Comparison of ENCODE assay signal across 8 cellular contexts in the genomic region with DNA sequence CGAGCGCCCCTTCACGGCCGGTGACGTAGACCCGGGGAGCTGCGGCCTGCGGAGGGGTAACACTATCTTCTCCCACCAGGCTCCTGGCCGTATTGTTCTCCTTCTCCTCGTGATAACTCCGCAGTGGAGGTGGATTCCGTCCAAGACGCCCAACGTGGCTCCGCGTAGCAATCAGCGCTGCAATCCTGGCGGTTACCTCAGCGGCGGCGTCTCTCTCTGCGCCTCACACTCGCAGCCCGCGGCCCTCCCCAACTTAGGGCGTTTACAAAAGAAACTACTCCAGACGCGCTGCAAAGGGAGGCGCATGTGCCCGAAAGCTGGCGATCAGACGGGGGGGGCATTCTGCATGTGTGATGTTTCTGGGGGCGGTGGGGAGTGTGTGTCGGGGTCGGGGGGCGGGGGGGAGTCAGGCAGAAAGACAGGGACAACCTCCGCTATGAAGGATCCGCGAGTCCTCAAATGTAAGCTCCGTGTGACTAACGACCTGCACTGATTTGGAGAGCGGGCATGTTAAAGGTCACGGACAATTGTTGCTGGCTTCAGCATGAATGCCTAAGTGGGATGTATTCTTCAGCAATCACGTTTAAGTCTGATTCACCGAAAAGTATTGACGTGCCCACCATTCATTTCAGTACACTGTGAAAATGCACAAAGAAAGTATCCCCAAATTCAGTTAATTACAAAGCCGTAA. TPM values are rescaled to one million over a fixed set of nuclear protein-coding genes. Genes with fewer than 3 reads are reported as not detected.
A peak's percentile ranks its signal among the peaks of the same experiment; 100 is the strongest.
DNase-seq lines count a peak whose midpoint lies in the region; ATAC-seq and TF ChIP-seq lines count a peak whose summit lies in the region.

No MANE protein-coding gene starts in this region.

- H3K27ac ChIP-seq in AG04450 (ENCODE audit: low read depth, low read length) (peak overlapping the region; percentile 39), HUES48 (ENCODE audit: low read depth, low read length) (peak overlapping the region; percentile 90), colonic mucosa (peak overlapping the region; percentile 74), lower lobe of right lung (peak overlapping the region; percentile 84)

- ATAC-seq in T-cell (replicated peaks in 1 of 4) (no peak), lower lobe of right lung (peak; percentile 13 to 26), HG03280 (IDR thresholded peaks at IDR 0.05; ENCODE audit: unreplicated experiment) (no peak)
- ATAC-seq in stimulated activated naive CD8-positive, alpha-beta T cell treated with anti-CD3 and anti-CD28 coated beads, Interleukin-15, amount 100 ng/mL, for 72 hours: no peak

- H3K9me3 ChIP-seq in AG04450 (ENCODE audit: control insufficient read depth, insufficient read depth, low read length) (no peaks in the 10 kb centered on the region; the same call in 1 of the 2 replicates), HUES48 (ENCODE audit: control insufficient read depth, insufficient read depth, low read length) (no peaks in the 10 kb centered on the region), colonic mucosa (no peaks in the 10 kb centered on the region), lower lobe of right lung (no peaks in the 10 kb centered on the region)

- no peak for TF ChIP-seq CTCF in AG04450 (IDR thresholded peaks at IDR 0.05; ENCODE audit: low read depth, low read length)
- no peak for TF ChIP-seq CTCF in colonic mucosa (IDR thresholded peaks at IDR 0.05)
- no peak for TF ChIP-seq CTCF in lower lobe of right lung (IDR thresholded peaks at IDR 0.05)

- H3K9ac ChIP-seq in HUES48 (ENCODE audit: low read depth, low read length) (peak overlapping the region; percentile 82), colonic mucosa (ENCODE audit: low read depth in 2 of 2, low read length in 2 of 2) (peak overlapping the region; percentile 46 to 78)

- peak overlapping the region; percentile 79 to 88 (median 85) for H3K4me3 Mint-ChIP-seq in T-cell
- H3K4me3 Mint-ChIP-seq in stimulated activated naive CD8-positive, alpha-beta T cell treated with anti-CD3 and anti-CD28 coated beads, Interleukin-15, amount 100 ng/mL, for 72 hours: peak overlapping the region; percentile 88 to 95

- peaks cover 8 to 33% of the 10 kb centered on the region in 2 donors for H3K27me3 Mint-ChIP-seq in T-cell
- peaks cover 26% of the 10 kb centered on the region for H3K27me3 Mint-ChIP-seq in stimulated activated naive CD8-positive, alpha-beta T cell treated with anti-CD3 and anti-CD28 coated beads, Interleukin-15, amount 100 ng/mL, for 72 hours

- H3K9me3 Mint-ChIP-seq in T-cell: no peaks in the 10 kb centered on the region
- H3K9me3 Mint-ChIP-seq in stimulated activated naive CD8-positive, alpha-beta T cell treated with anti-CD3 and anti-CD28 coated beads, Interleukin-15, amount 100 ng/mL, for 72 hours: no peaks in the 10 kb centered on the region

- peaks cover 15 to 31% (median 27%) of the 10 kb centered on the region in 3 donors for H3K4me1 Mint-ChIP-seq in T-cell
- H3K4me1 Mint-ChIP-seq in stimulated activated naive CD8-positive, alpha-beta T cell treated with anti-CD3 and anti-CD28 coated beads, Interleukin-15, amount 100 ng/mL, for 72 hours: peaks cover 26% of the 10 kb centered on the region

- DNase-seq in AG04450 (ENCODE audit: low read depth, low spot score) (peak; percentile 37), T-cell (peak in 26 of 34 experiments; percentile 24 to 63 (median 43)), colonic mucosa (peak; percentile 74), lower lobe of right lung (peak; percentile 88), epidermal melanocyte (ENCODE audit: insufficient read length, low spot score) (no peak)
- peak; percentile 34 to 36 for DNase-seq in stimulated activated naive CD8-positive, alpha-beta T cell treated with anti-CD3 and anti-CD28 coated beads, Interleukin-15, amount 100 ng/mL, for 72 hours

- POLR2A ChIA-PET in AG04450 (lab: Yijun Ruan, JAX) (no interaction called here), T-cell (lab: Charles Lee) (no interaction called here)

- H3K36me3 ChIP-seq in HUES48 (ENCODE audit: control insufficient read depth, insufficient read depth, low read length) (no peaks in the 10 kb centered on the region), colonic mucosa (no peaks in the 10 kb centered on the region), lower lobe of right lung (no peaks in the 10 kb centered on the region)

- CTCF ChIA-PET in AG04450 (lab: Charles Lee): interaction anchor here (1.3 kb wide), 1 partner anchor 98 kb away, joined by 8 read pairs; no protein-coding TSS in a partner anchor
- CTCF ChIA-PET in T-cell (lab: Charles Lee): interaction anchor here in 1 of 2 donors (0.6 kb wide), 1 partner anchor 1396 kb away, joined by 3 read pairs; no protein-coding TSS in a partner anchor

- no peaks in the 10 kb centered on the region for H3K27me3 ChIP-seq in AG04450 (ENCODE audit: control insufficient read depth, insufficient read depth, low read length)
- H3K27me3 ChIP-seq in HUES48 (ENCODE audit: control insufficient read depth, insufficient read depth, low read length): peaks cover 52% of the 10 kb centered on the region
- no peaks in the 10 kb centered on the region for H3K27me3 ChIP-seq in colonic mucosa
- H3K27me3 ChIP-seq in lower lobe of right lung (ENCODE audit: low read depth): no peaks in the 10 kb centered on the region

- no peaks in the 10 kb centered on the region for H3K36me3 Mint-ChIP-seq in T-cell

- H3K4me1 ChIP-seq in HUES48 (ENCODE audit: control insufficient read depth, insufficient read depth, low read length) (peaks cover 15% of the 10 kb centered on the region), colonic mucosa (no peaks in the 10 kb centered on the region), lower lobe of right lung (peaks cover 9% of the 10 kb centered on the region)

- H3K4me3 ChIP-seq in AG04450 (ENCODE audit: low read depth, low read length) (peak overlapping the region; percentile 84), HUES48 (ENCODE audit: low read depth, low read length) (peak overlapping the region; percentile 88), colonic mucosa (peak overlapping the region; percentile 59), lower lobe of right lung (peak overlapping the region; percentile 74)

- intact Hi-C loops in colonic mucosa (cut with DNase I) (no loop called here), lower lobe of right lung (cut with DNase I) (no loop called here)

- H3K27ac Mint-ChIP-seq in T-cell: peak overlapping the region; percentile 73 to 75
- H3K27ac Mint-ChIP-seq in stimulated activated naive CD8-positive, alpha-beta T cell treated with anti-CD3 and anti-CD28 coated beads, Interleukin-15, amount 100 ng/mL, for 72 hours: no peak overlapping the region

RNA-seq across cellular contexts. Expression of a gene that starts 1.3 kb away (rescaled TPM):
- polyA plus RNA-seq in AG04450 (2011; rRNA removed): 15.0 and 15.5 TPM in 2 replicates
- polyA minus RNA-seq in AG04450 (2011; rRNA and poly(A)+ RNA removed): 46.5 and 50.4 TPM in 2 replicates
- total RNA-seq in T-cell: 10 to 100 TPM; 22.0 to 31.8 (median 25.7) TPM
- 10 to 100 TPM; 15.2 to 21.3 TPM for total RNA-seq in colonic mucosa
- total RNA-seq in lower lobe of right lung: 28.8 TPM

Comparison
In these comparisons a context has a peak if more than half of its experiments do, and no peak if none do; other contexts are left out.
1. H3K27ac ChIP-seq: peak in every context shown above with its lines; median percentile 90 in HUES48; 84 in lower lobe of right lung; 74 in colonic mucosa; 39 in AG04450.
2. ATAC-seq: peak in lower lobe of right lung (2 of 2); none in T-cell (0 of 4), stimulated activated naive CD8-positive, alpha-beta T cell treated with anti-CD3 and anti-CD28 coated beads, Interleukin-15, amount 100 ng/mL, for 72 hours (single experiment) and HG03280 (single experiment).
3. H3K27ac Mint-ChIP-seq: peak in T-cell (2 of 2); none in stimulated activated naive CD8-positive, alpha-beta T cell treated with anti-CD3 and anti-CD28 coated beads, Interleukin-15, amount 100 ng/mL, for 72 hours (0 of 2).
4. Peak in every context shown above with its lines, with median percentiles within 50 percentile points of each other: H3K4me3 ChIP-seq.